In the genomic region with DNA sequence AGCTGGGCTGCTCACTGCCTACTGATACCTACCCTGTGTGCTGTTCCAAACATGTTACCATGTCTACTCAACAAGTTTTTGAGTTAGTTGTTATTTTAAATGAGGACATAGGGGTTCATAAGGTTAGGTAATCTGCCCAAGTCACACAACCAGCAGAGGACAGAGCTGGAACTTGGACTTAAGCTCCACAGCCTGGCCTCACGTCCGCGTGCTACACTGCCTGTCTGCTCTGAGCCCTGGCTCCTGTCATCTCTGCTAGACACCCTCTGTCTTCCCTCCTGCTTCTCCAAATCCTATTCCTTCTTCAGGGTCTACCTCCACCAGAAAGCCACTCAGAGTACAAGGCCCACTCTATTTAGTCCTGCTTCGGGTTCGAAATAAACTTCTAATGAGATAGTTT, we compare ENCODE assay signal across 10 cellular contexts. TPM values are rescaled to one million over a fixed set of nuclear protein-coding genes. Genes with fewer than 3 reads are reported as not detected.
"Had no signal": no experiment of that assay in that cellular context is flagged by ENCODE, and none has a peak within 500 bp of the region (broad histone marks: within the 10 kb centered on the region; RNA-seq: fewer than 3 reads in every experiment).

No MANE protein-coding gene starts in this region.

- FAIRE-seq: H54, K562 had no signal

- H3K27ac ChIP-seq: GM23248, HL-60 had no signal

- H3K9ac ChIP-seq: GM23248 had no signal

- ATAC-seq: K562 had no signal

- DNase-seq: GM23248, GOT3, H9, HCEC 1CT, IMR-90, KG1 had no signal

- H3K4me3 ChIP-seq: GM23248, K562 had no signal

- H2AFZ ChIP-seq: GM23248 had no signal

RNA-seq across cellular contexts. Expression of gene ANKRD66, which starts 18.2 kb away (rescaled TPM):
- total RNA-seq: GM23248, H9, HT1080, IMR-90, K562 had no signal
- polyA plus RNA-seq: GM23248, IMR-90, K562 had no signal

RNA-seq across cellular contexts. Expression of gene MEP1A, which starts 28.2 kb away (rescaled TPM):
- total RNA-seq: GM23248, H9, HT1080, IMR-90, K562 had no signal
- polyA plus RNA-seq: GM23248, IMR-90, K562 had no signal

RNA-seq across cellular contexts. Expression of gene PLA2G7, which starts 29.8 kb away (rescaled TPM):
- total RNA-seq: GM23248, HT1080, IMR-90, K562 had no signal
- polyA plus RNA-seq: GM23248, IMR-90, K562 had no signal
